In the genomic region with DNA sequence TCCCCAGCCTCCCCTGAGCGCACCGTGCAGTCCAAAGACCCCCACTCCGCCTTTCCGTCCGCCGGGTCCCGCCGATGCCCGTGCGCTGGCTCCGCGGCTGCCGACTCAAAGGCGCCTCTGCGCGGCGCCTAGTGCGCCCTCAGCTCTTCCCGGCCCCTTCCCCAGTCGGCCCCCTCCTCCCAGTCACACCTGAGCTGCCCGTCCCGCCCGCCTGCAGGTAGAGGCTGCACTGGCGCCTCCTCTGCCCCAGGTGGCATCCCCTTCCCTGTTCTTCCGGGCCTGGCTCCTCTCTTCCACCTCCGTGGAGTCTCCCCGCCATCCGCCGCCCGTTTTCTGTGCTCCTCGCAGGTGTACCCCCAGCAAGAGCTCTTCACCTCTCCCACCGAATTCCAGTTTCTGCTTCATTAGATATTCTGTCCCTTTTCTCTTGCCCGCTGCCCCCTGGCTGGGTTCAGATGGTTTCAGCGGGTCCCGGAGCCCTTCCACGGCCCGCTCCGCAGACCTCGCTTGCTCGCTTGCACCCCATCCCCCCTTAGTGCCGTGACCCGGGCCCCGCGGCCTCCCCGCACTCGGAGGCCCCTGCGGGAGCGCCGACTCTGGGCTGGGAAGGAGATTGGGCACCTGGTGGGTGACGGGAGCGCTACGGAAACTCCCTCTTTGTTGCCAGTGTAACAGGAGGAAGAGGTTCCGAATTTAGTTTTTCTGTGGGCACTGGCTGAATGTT, we compare ENCODE assay signal across 8 cellular contexts. TPM values are rescaled to one million over a fixed set of nuclear protein-coding genes. Genes with fewer than 3 reads are reported as not detected.
A peak's percentile ranks its signal among the peaks of the same experiment; 100 is the strongest.
DNase-seq lines count a peak whose midpoint lies in the region; ATAC-seq, FAIRE-seq and TF ChIP-seq lines count a peak whose summit lies in the region.

No MANE protein-coding gene starts in this region.

- peak; percentile 20 for TF ChIP-seq CTCF in GM10266 (IDR thresholded peaks at IDR 0.05; ENCODE audit: control insufficient read depth, insufficient read depth, low read depth, missing control alignments)

- no peak for FAIRE-seq in HTR-8/SVneo (lab: Jason Lieb, UNC)

- DNase-seq in GM10266 (ENCODE audit: extremely low spot score) (peak; percentile 34), NCI-H146 (lab: John Stamatoyannopoulos, UW) (peak; percentile 83), cerebellum (ENCODE audit: low spot score) (peak; percentile 74), left colon (peak; percentile 84 to 85), HTR-8/SVneo (ENCODE audit: insufficient read length, low spot score) (no peak)
- peak; percentile 43 for DNase-seq in activated CD4-positive, CD25-positive, alpha-beta regulatory T cell treated with anti-CD3 and anti-CD28 coated beads, Interleukin-2, amount 50 U/mL, for 72 hours
- DNase-seq in stimulated activated CD4-positive, alpha-beta T cell treated with anti-CD3 and anti-CD28 coated beads, Interleukin-1b, Interleukin-23, amount 100 ng/mL, for 4 hours (ENCODE audit: low read depth in 2 of 2) = peak; percentile 14

- intact Hi-C loops in left colon (cut with DNase I, micrococcal nuclease) = no loop called here

- ATAC-seq in HG02623 (IDR thresholded peaks at IDR 0.05; ENCODE audit: unreplicated experiment) = peak; percentile 6
- peak; percentile 77 for ATAC-seq in left colon

RNA-seq across cellular contexts. Expression of gene SLC44A1, which starts 0.7 kb away (rescaled TPM):
- total RNA-seq in cerebellum = 24.2 TPM
- total RNA-seq in left colon = 100 to 1,000 TPM; 147 to 157 TPM
